ENCODE assay signal across 25 cellular contexts in the genomic region with DNA sequence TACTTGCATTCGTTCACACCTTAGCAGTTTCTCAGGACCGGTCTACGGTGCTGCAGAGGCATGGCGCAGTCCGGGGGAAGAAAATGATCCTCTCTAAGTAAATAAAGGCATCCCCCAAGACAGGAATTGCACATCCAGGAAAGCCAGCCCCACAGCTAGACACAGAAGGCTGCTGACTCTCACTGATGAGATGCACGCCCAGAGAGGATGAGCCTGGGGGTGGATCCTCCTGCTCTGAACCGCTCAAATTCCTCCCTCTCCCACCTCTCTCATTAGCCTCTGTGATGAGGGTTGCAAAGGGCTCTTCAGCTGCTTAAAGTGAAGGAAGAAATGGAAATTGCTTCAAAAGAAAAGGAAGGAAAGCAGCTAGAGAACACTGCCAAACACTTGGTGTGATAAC.
"Had no signal": no experiment of that assay in that cellular context is flagged by ENCODE, and none has a peak within 500 bp of the region (broad histone marks: within the 10 kb centered on the region; RNA-seq: fewer than 3 reads in every experiment).

No MANE protein-coding gene starts in this region.

- H3K4me1 ChIP-seq: body of pancreas, colonic mucosa, parathyroid adenoma, transverse colon had no signal

- ATAC-seq: activated CD4-positive, CD25-positive, alpha-beta regulatory T cell treated with anti-CD3 and anti-CD28 coated beads, Interleukin-2, amount 50 U/mL, for 24 hours; body of pancreas; left ventricle myocardium superior; right cardiac atrium; stimulated activated naive CD8-positive, alpha-beta T cell treated with anti-CD3 and anti-CD28 coated beads, Interleukin-15, Interleukin-2, amounts not matched to agents 100 U/mL and 50 U/mL, for 24 hours had no signal

- H3K9ac ChIP-seq: parathyroid adenoma had no signal

- H3K36me3 ChIP-seq: adrenal gland, colonic mucosa, transverse colon, WERI-Rb-1 had no signal

- DNase-seq: activated CD4-positive, alpha-beta T cell treated with anti-CD3 and anti-CD28 coated beads for 48 hours; activated CD4-positive, alpha-beta T cell treated with anti-CD3 and anti-CD28 coated beads, Interleukin-2, amount 50 U/mL, for 48 hours; activated CD8-positive, alpha-beta memory T cell treated with anti-CD3 and anti-CD28 coated beads, Interleukin-2, amount 50 U/mL, for 4 hours; activated effector memory CD4-positive, alpha-beta T cell treated with anti-CD3 and anti-CD28 coated beads, Interleukin-2, amount 50 U/mL, for 16 hours; activated naive CD4-positive, alpha-beta T cell treated with anti-CD3 and anti-CD28 coated beads for 36 hours; activated naive CD8-positive, alpha-beta T cell treated with anti-CD3 and anti-CD28 coated beads for 36 hours; activated T-cell treated with anti-CD3 and anti-CD28 coated beads, Interleukin-2, amount 50 U/mL, for 1 hour; adrenal gland; aorta; body of pancreas; cerebellar nuclear complex; colonic mucosa; effector CD8-positive, alpha-beta T cell; left ventricle myocardium superior; naive B cell; occipital lobe; right cardiac atrium; stimulated activated CD4-positive, alpha-beta T cell treated with anti-CD3 and anti-CD28 coated beads, Interleukin-2, amount 100 ng/mL, for 48 hours; stimulated activated naive CD8-positive, alpha-beta T cell treated with anti-CD3 and anti-CD28 coated beads, Interleukin-15, Interleukin-2, amounts not matched to agents 100 U/mL and 50 U/mL, for 24 hours; T1000; testis; transverse colon; WERI-Rb-1 had no signal

- H2AFZ ChIP-seq: parathyroid adenoma had no signal

- H3K9me3 ChIP-seq: adrenal gland, body of pancreas, colonic mucosa, testis, transverse colon had no signal

- H3K4me3 ChIP-seq: adrenal gland, body of pancreas, colonic mucosa, testis, transverse colon had no signal

- H3K79me2 ChIP-seq: parathyroid adenoma had no signal

- H3K27me3 ChIP-seq: adrenal gland, body of pancreas, colonic mucosa, testis, transverse colon had no signal

- H3K27ac ChIP-seq: adrenal gland, body of pancreas, colonic mucosa, parathyroid adenoma, testis, transverse colon, WERI-Rb-1 had no signal
